ENCODE assay signal across 8 cellular contexts in the genomic region with DNA sequence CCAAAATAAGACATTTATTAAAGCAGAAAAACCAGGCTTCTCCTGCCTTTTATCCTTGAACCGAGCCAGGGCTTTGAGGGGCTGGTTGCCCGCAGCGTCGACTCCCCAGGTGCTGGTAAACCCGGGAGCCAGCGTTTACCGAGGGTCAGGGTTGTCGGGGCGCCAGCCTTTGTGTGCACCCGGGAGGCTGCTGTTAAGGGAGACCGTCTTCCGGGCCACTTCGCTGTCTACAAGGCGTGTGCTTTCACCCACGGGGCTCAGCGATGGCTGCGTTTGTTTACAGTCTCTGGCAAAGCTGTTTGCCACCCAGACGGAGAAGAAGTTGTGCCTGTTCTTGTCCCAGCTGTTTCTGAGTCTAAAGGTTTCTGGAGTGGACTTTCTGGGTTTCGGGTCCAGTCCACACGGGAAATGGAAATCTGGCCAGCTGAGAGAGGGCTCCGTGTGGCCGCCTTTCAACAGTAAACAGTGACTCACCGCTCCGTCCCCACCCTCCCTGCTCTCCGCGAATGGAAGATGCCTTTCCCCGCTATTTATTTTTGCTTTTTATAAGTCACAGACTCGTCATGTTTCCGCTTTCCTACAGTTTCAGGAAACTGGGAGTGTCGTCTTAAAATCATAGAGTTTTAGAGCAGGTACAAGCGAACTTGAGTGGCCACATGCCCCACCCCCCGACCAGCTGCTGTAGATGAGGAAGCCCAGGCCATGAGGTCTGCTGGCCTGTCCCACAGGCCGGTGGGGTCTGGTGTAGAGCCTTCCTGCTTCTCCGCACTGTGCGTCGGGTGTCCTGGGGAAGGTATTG. TPM values are rescaled to one million over a fixed set of nuclear protein-coding genes. Genes with fewer than 3 reads are reported as not detected.
DNase-seq lines count a peak whose midpoint lies in the region; ATAC-seq and TF ChIP-seq lines count a peak whose summit lies in the region.

No MANE protein-coding gene starts in this region.

- H3K4me1 ChIP-seq in CD4-positive, CD25-positive, alpha-beta regulatory T cell (ENCODE audit: control insufficient read depth, insufficient read depth, low read length, poor library complexity, severe bottlenecking) = peaks cover 38% of the 10 kb centered on the region
- H3K4me1 ChIP-seq in mesendoderm (ENCODE audit: control insufficient read depth, low read depth, low read length) = peaks cover 5% of the 10 kb centered on the region

- H3K9me3 Mint-ChIP-seq in CD4-positive, CD25-positive, alpha-beta regulatory T cell = no peaks in the 10 kb centered on the region

- peaks cover 2% of the 10 kb centered on the region for H3K27me3 ChIP-seq in CD4-positive, CD25-positive, alpha-beta regulatory T cell (ENCODE audit: control insufficient read depth, insufficient read depth, low read length)
- H3K27me3 ChIP-seq in dorsolateral prefrontal cortex (no peaks in the 10 kb centered on the region), mesendoderm (ENCODE audit: insufficient read depth, low read length, poor library complexity) (no peaks in the 10 kb centered on the region)

- no peak overlapping the region for H3K9ac ChIP-seq in mesendoderm (ENCODE audit: low read length)

- H3K18ac ChIP-seq in mesendoderm (ENCODE audit: low read length) = no peak overlapping the region

- H3K4ac ChIP-seq in mesendoderm (ENCODE audit: low read depth, low read length) = no peak overlapping the region

- in situ Hi-C loops in GM13977 (cut with MboI; ENCODE audit: low pct_unique_long_range_greater_than_20kb, low sequenced_read_pairs, unreplicated experiment) = no loop called here

- peaks cover 22% of the 10 kb centered on the region for H3K27me3 Mint-ChIP-seq in CD4-positive, CD25-positive, alpha-beta regulatory T cell

- no peak overlapping the region for H2BK5ac ChIP-seq in mesendoderm (ENCODE audit: low read length)

- H3K4me3 ChIP-seq in CD4-positive, CD25-positive, alpha-beta regulatory T cell (ENCODE audit: low read depth, low read length) = peak overlapping the region; percentile 85
- H3K4me3 ChIP-seq in LNCaP clone FGC (ENCODE audit: low read depth, low read length) (peak overlapping the region; percentile 76), dorsolateral prefrontal cortex (peak overlapping the region; percentile 34 to 74 (median 62)), mesendoderm (ENCODE audit: low read length) (no peak overlapping the region)

- H3K4me3 Mint-ChIP-seq in CD4-positive, CD25-positive, alpha-beta regulatory T cell = peak overlapping the region; percentile 85 to 99 (median 93)

- peak overlapping the region; percentile 95 to 98 (median 96) for H3K27ac Mint-ChIP-seq in CD4-positive, CD25-positive, alpha-beta regulatory T cell

- H2BK15ac ChIP-seq in mesendoderm (replicated peaks; ENCODE audit: low read depth) = no peak overlapping the region

- peak; percentile 44 to 80 (median 54) for DNase-seq in CD4-positive, CD25-positive, alpha-beta regulatory T cell
- DNase-seq in LNCaP clone FGC (ENCODE audit: low read depth) (peak; percentile 94), dorsolateral prefrontal cortex (peak in 5 of 10 donors; percentile 58 to 83 (median 69)), mesendoderm (no peak), GM13977 (ENCODE audit: low spot score) (no peak)
- DNase-seq in activated CD4-positive, alpha-beta T cell treated with anti-CD3 and anti-CD28 coated beads, Interleukin-2, amount 50 U/mL, for 1 hour = peak; percentile 64
- DNase-seq in stimulated activated CD8-positive, alpha-beta memory T cell treated with anti-CD3 and anti-CD28 coated beads, Interleukin-4, amount 100 ng/mL, for 1 hour (ENCODE audit: low read depth in 2 of 2, low spot score in 1 of 2) = peak; percentile 32 to 33

- no peak overlapping the region for H2AK5ac ChIP-seq in mesendoderm (ENCODE audit: low read length)

- WGBS in mesendoderm (ENCODE audit: extremely low coverage, insufficient coverage, low lambda C conversion rate) = no CpG with 5 or more reads among the region's 36 CpGs

- ATAC-seq in CD4-positive, CD25-positive, alpha-beta regulatory T cell (ENCODE audit: low read depth in 2 of 2) = peak; percentile 50 to 56
- ATAC-seq in HG02642 (IDR thresholded peaks at IDR 0.05; ENCODE audit: poor library complexity, unreplicated experiment) = no peak

- H3K79me2 ChIP-seq in mesendoderm (ENCODE audit: control insufficient read depth, insufficient read depth, low read length) = peaks cover 9% of the 10 kb centered on the region

- peaks cover 4 to 41% (median 15%) of the 10 kb centered on the region in 4 donors for H3K4me1 Mint-ChIP-seq in CD4-positive, CD25-positive, alpha-beta regulatory T cell

- peak overlapping the region; percentile 95 for H3K27ac ChIP-seq in CD4-positive, CD25-positive, alpha-beta regulatory T cell (ENCODE audit: insufficient read depth, low read length, poor library complexity, severe bottlenecking)
- H3K27ac ChIP-seq in dorsolateral prefrontal cortex (peak overlapping the region; percentile 64 to 98 (median 92)), mesendoderm (ENCODE audit: low read depth, low read length) (no peak overlapping the region)

- H3K4me2 ChIP-seq in mesendoderm (ENCODE audit: low read length) = no peak overlapping the region

- no peak overlapping the region for H2BK120ac ChIP-seq in mesendoderm (ENCODE audit: low read depth, low read length)

- no peaks in the 10 kb centered on the region for H3K79me1 ChIP-seq in mesendoderm (ENCODE audit: low read length)

- H4K8ac ChIP-seq in mesendoderm (ENCODE audit: low read depth, low read length) = no peak overlapping the region

- no peak overlapping the region for H3K23ac ChIP-seq in mesendoderm (ENCODE audit: low read length)

- intact Hi-C loops in dorsolateral prefrontal cortex (cut with DNase I) = loop anchor here in 1 of 2 donors (5.0 kb wide), 1 partner anchor 40 kb away; a partner anchor contains a TSS

- H3K36me3 Mint-ChIP-seq in CD4-positive, CD25-positive, alpha-beta regulatory T cell = no peaks in the 10 kb centered on the region

- no peak overlapping the region for H4K5ac ChIP-seq in mesendoderm (ENCODE audit: low read length)

- H3K9me3 ChIP-seq in CD4-positive, CD25-positive, alpha-beta regulatory T cell (ENCODE audit: control insufficient read depth in 2 of 2, low read length in 2 of 2) = no peaks in the 10 kb centered on the region

- H3K36me3 ChIP-seq in CD4-positive, CD25-positive, alpha-beta regulatory T cell (ENCODE audit: control insufficient read depth, insufficient read depth, low read length) = no peaks in the 10 kb centered on the region
- no peaks in the 10 kb centered on the region for H3K36me3 ChIP-seq in mesendoderm (ENCODE audit: control insufficient read depth, insufficient read depth, low read length)

- peak overlapping the region; percentile 46 for H3K56ac ChIP-seq in mesendoderm (ENCODE audit: low read length)

- TF ChIP-seq CTCF in LNCaP clone FGC (IDR thresholded peaks at IDR 0.05; ENCODE audit: control insufficient read depth, extremely low read depth, insufficient read depth) = no peak
- peak in 1 of 56 donors; percentile 6 for TF ChIP-seq CTCF in dorsolateral prefrontal cortex (IDR thresholded peaks at IDR 0.05 in 54 of 56, conservative IDR thresholded peaks at IDR 0.05 in 2 of 56; ENCODE audit: low read depth in 1 of 56, partially characterized antibody in 56 of 56)
- no peak for TF ChIP-seq CTCF in GM13977 (IDR thresholded peaks at IDR 0.05; ENCODE audit: extremely low read depth, insufficient read depth, missing control alignments)

RNA-seq across cellular contexts. Expression of a gene that starts 2.2 kb away (rescaled TPM):
- total RNA-seq in CD4-positive, CD25-positive, alpha-beta regulatory T cell = 61.5 TPM
- polyA plus RNA-seq in CD4-positive, CD25-positive, alpha-beta regulatory T cell = under 1 TPM; 0.31 to 0.62 (median 0.47) TPM
- total RNA-seq in dorsolateral prefrontal cortex = 10 to 100 TPM; 20.6 to 96.7 (median 37.6) TPM
- 5.8 TPM for polyA plus RNA-seq in mesendoderm (2013, experiment 1 of 2)
- 5.8 TPM for polyA plus RNA-seq in mesendoderm (2013, experiment 2 of 2)

RNA-seq across cellular contexts. Expression of a gene that starts 23.4 kb away (rescaled TPM):
- not detected for total RNA-seq in CD4-positive, CD25-positive, alpha-beta regulatory T cell
- under 1 TPM in 1 of 4 donors, not detected in 3; 0.25 TPM for polyA plus RNA-seq in CD4-positive, CD25-positive, alpha-beta regulatory T cell
- under 1 TPM in 31 of 120 experiments, not detected in 89; 0.07 to 0.85 (median 0.16) TPM for total RNA-seq in dorsolateral prefrontal cortex
- 0.72 TPM for polyA plus RNA-seq in mesendoderm (2013, experiment 1 of 2)
- 0.78 TPM for polyA plus RNA-seq in mesendoderm (2013, experiment 2 of 2)

RNA-seq across cellular contexts. Expression of a gene that starts 28.5 kb away (rescaled TPM):
- 107 TPM for total RNA-seq in CD4-positive, CD25-positive, alpha-beta regulatory T cell
- 10 to 100 TPM in 2 of 4 donors, 1 to 10 TPM in 2; 8.5 to 11.9 (median 10.1) TPM for polyA plus RNA-seq in CD4-positive, CD25-positive, alpha-beta regulatory T cell
- 100 to 1,000 TPM in 104 of 120 experiments, 10 to 100 TPM in 16; 86.1 to 155 (median 115) TPM for total RNA-seq in dorsolateral prefrontal cortex
- 31.6 TPM for polyA plus RNA-seq in mesendoderm (2013, experiment 1 of 2)
- 33.7 TPM for polyA plus RNA-seq in mesendoderm (2013, experiment 2 of 2)

RNA-seq across cellular contexts. Expression of a gene that starts 37.2 kb away (rescaled TPM):
- total RNA-seq in CD4-positive, CD25-positive, alpha-beta regulatory T cell = 16.3 TPM
- 10 to 100 TPM; 41.2 to 47.8 (median 46.6) TPM for polyA plus RNA-seq in CD4-positive, CD25-positive, alpha-beta regulatory T cell
- 10 to 100 TPM; 14.7 to 44.6 (median 28.9) TPM for total RNA-seq in dorsolateral prefrontal cortex
- polyA plus RNA-seq in mesendoderm (2013, experiment 1 of 2) = 13.5 TPM
- polyA plus RNA-seq in mesendoderm (2013, experiment 2 of 2) = 12.9 TPM

Comparison
In these comparisons a context has a peak if more than half of its experiments do, and no peak if none do; other contexts are left out.
1. DNase-seq: peak in CD4-positive, CD25-positive, alpha-beta regulatory T cell (3 of 3), LNCaP clone FGC (single experiment), activated CD4-positive, alpha-beta T cell treated with anti-CD3 and anti-CD28 coated beads, Interleukin-2, amount 50 U/mL, for 1 hour (single experiment) and stimulated activated CD8-positive, alpha-beta memory T cell treated with anti-CD3 and anti-CD28 coated beads, Interleukin-4, amount 100 ng/mL, for 1 hour (2 of 2); none in mesendoderm (single experiment) and GM13977 (single experiment).